25 cellular contexts compared by ENCODE assay signal in the genomic region with DNA sequence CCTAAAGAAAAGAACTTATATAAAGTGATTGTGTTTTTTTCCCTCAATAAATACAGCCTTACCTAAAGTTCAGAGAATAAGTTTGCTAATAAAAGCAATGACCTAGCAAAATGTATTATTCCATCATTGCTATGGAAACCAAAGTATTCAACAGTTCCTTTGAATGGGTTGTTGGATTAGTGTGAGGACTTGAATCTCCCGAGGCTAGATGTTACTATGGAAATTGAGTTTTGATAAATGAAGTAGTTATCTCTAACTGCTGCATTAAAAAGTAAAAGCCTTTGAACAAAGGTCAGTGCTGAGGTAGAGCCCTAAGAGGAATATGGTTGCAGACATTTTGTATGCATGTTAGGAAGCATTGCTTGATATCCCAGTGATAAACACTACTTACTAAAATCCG. TPM values are rescaled to one million over a fixed set of nuclear protein-coding genes. Genes with fewer than 3 reads are reported as not detected.
DNase-seq lines count a peak whose midpoint lies in the region; ATAC-seq, FAIRE-seq and TF ChIP-seq lines count a peak whose summit lies in the region.
"Had no signal": no experiment of that assay in that cellular context is flagged by ENCODE, and none has a peak within 500 bp of the region (broad histone marks: within the 10 kb centered on the region; RNA-seq: fewer than 3 reads in every experiment).

No MANE protein-coding gene starts in this region.

- H4K20me1 ChIP-seq in PC-3 (ENCODE audit: low read length), result peaks cover 66% of the 10 kb centered on the region

- H3K27ac Mint-ChIP-seq in Calu3 (ENCODE audit: unreplicated experiment) (peak overlapping the region; percentile 61), progenitor cell of endocrine pancreas (peak overlapping the region; percentile 95)
- H3K27ac Mint-ChIP-seq: activated CD4-positive, alpha-beta T cell treated with anti-CD3 and anti-CD28 coated beads, Interleukin-2, amount 10 ng/mL, durations not matched to agents 7 days and 5 days; activated naive CD8-positive, alpha-beta T cell; activated T-helper 17 cell treated with anti-CD3 and anti-CD28 coated beads, Interleukin-2, amount 50 U/mL, for 72 hours; CD8-positive, alpha-beta T cell; natural killer cell treated with Interleukin-12 subunit alpha and Interleukin-12 subunit beta and Interleukin-15 and Interleukin-18, amount 100 ng/mL, for 72 hours; stimulated activated memory B cell treated with anti-CD40 and anti-IgM and Interleukin-4, amounts not matched to agents 10 μg/mL and 1 μg/mL and 100 μg/mL, for 72 hours had no signal

- H3K27ac ChIP-seq in PC-3 (ENCODE audit: low read length), result peak overlapping the region; percentile 79
- H3K27ac ChIP-seq in esophagus squamous epithelium, result peak overlapping the region; percentile 26 to 97 (median 92)
- no peak overlapping the region for H3K27ac ChIP-seq in left ventricle myocardium inferior (replicated peaks)
- H3K27ac ChIP-seq: parathyroid adenoma had no signal

- no peaks in the 10 kb centered on the region for H3F3A ChIP-seq in PC-3 (ENCODE audit: low read length, unreplicated experiment)

- DNase-seq in Calu3 (no peak), PC-3 (no peak), esophagus squamous epithelium (lab: John Stamatoyannopoulos, UW) (no peak), progenitor cell of endocrine pancreas (ENCODE audit: low spot score, unreplicated experiment) (no peak), H54 (ENCODE audit: insufficient read length, low spot score) (no peak), left ventricle myocardium inferior (no peak), NCI-H510A (lab: John Stamatoyannopoulos, UW) (no peak)
- DNase-seq: activated CD4-positive, alpha-beta T cell treated with anti-CD3 and anti-CD28 coated beads, Interleukin-2, amount 10 ng/mL, durations not matched to agents 7 days and 5 days; CD8-positive, alpha-beta T cell; DND-41; H7; hippocampal formation; KG1; NCI-H187 treated with DMSO at 0.1 percent for 48 hours; NCI-H524 treated with DMSO at 0.1 percent for 48 hours; SHP77; stimulated activated CD4-positive, alpha-beta T cell treated with anti-CD3 and anti-CD28 coated beads, Interleukin-1b, Interleukin-23, amount 100 ng/mL, for 48 hours had no signal

- H3K27me3 Mint-ChIP-seq in Calu3 (ENCODE audit: unreplicated experiment) (no peaks in the 10 kb centered on the region), progenitor cell of endocrine pancreas (no peaks in the 10 kb centered on the region)
- H3K27me3 Mint-ChIP-seq: activated naive CD8-positive, alpha-beta T cell; activated T-helper 17 cell treated with anti-CD3 and anti-CD28 coated beads, Interleukin-2, amount 50 U/mL, for 72 hours; stimulated activated memory B cell treated with anti-CD40 and anti-IgM and Interleukin-4, amounts not matched to agents 10 μg/mL and 1 μg/mL and 100 μg/mL, for 72 hours had no signal

- H3K4me1 ChIP-seq in PC-3 (ENCODE audit: insufficient read depth, low read length), result peaks cover 67% of the 10 kb centered on the region
- H3K4me1 ChIP-seq in esophagus squamous epithelium, result peaks cover 0 to 63% (median 0%) of the 10 kb centered on the region in 3 donors
- peaks cover 8% of the 10 kb centered on the region for H3K4me1 ChIP-seq in left ventricle myocardium inferior
- H3K4me1 ChIP-seq: parathyroid adenoma had no signal

- peak overlapping the region; percentile 89 for H3K4me2 ChIP-seq in PC-3 (ENCODE audit: low read length)

- H3K9ac ChIP-seq in PC-3 (ENCODE audit: low read length), result no peak overlapping the region
- H3K9ac ChIP-seq: parathyroid adenoma had no signal

- H3K4me3 Mint-ChIP-seq in Calu3 (ENCODE audit: low read depth, unreplicated experiment) (peak overlapping the region; percentile 87), progenitor cell of endocrine pancreas (ENCODE audit: low read depth) (peak overlapping the region; percentile 94)
- H3K4me3 Mint-ChIP-seq: activated CD4-positive, alpha-beta T cell treated with anti-CD3 and anti-CD28 coated beads, Interleukin-2, amount 10 ng/mL, durations not matched to agents 7 days and 5 days; activated naive CD8-positive, alpha-beta T cell; activated T-helper 17 cell treated with anti-CD3 and anti-CD28 coated beads, Interleukin-2, amount 50 U/mL, for 72 hours; CD8-positive, alpha-beta T cell; natural killer cell treated with Interleukin-12 subunit alpha and Interleukin-12 subunit beta and Interleukin-15 and Interleukin-18, amount 100 ng/mL, for 72 hours; stimulated activated memory B cell treated with anti-CD40 and anti-IgM and Interleukin-4, amounts not matched to agents 10 μg/mL and 1 μg/mL and 100 μg/mL, for 72 hours had no signal

- peaks cover 99% of the 10 kb centered on the region for H3K79me2 ChIP-seq in PC-3 (ENCODE audit: low read length)
- H3K79me2 ChIP-seq: parathyroid adenoma had no signal

- POLR2A ChIA-PET in PC-3 (lab: Charles Lee; ENCODE audit: unreplicated experiment), result no interaction called here

- CTCF ChIA-PET in Calu3 (lab: Charles Lee), result no interaction called here
- CTCF ChIA-PET in PC-3 (lab: Charles Lee), result no interaction called here

- H3K9me3 Mint-ChIP-seq in Calu3 (ENCODE audit: low read depth, unreplicated experiment), result no peaks in the 10 kb centered on the region
- H3K9me3 Mint-ChIP-seq in progenitor cell of endocrine pancreas (ENCODE audit: low read depth), result no peaks in the 10 kb centered on the region
- H3K9me3 Mint-ChIP-seq: activated CD4-positive, alpha-beta T cell treated with anti-CD3 and anti-CD28 coated beads, Interleukin-2, amount 10 ng/mL, durations not matched to agents 7 days and 5 days; activated T-helper 17 cell treated with anti-CD3 and anti-CD28 coated beads, Interleukin-2, amount 50 U/mL, for 72 hours; CD8-positive, alpha-beta T cell; natural killer cell treated with Interleukin-12 subunit alpha and Interleukin-12 subunit beta and Interleukin-15 and Interleukin-18, amount 100 ng/mL, for 72 hours; stimulated activated memory B cell treated with anti-CD40 and anti-IgM and Interleukin-4, amounts not matched to agents 10 μg/mL and 1 μg/mL and 100 μg/mL, for 72 hours had no signal

- H3K36me3 ChIP-seq in PC-3 (ENCODE audit: low read depth, low read length) (peaks cover 79% of the 10 kb centered on the region), esophagus squamous epithelium (peaks cover 0 to 75% (median 5%) of the 10 kb centered on the region in 3 donors), left ventricle myocardium inferior (no peaks in the 10 kb centered on the region)

- H3K27me3 ChIP-seq in PC-3 (ENCODE audit: low read length) (no peaks in the 10 kb centered on the region), esophagus squamous epithelium (no peaks in the 10 kb centered on the region), left ventricle myocardium inferior (ENCODE audit: low read depth) (no peaks in the 10 kb centered on the region)
- H3K27me3 ChIP-seq: tibial nerve had no signal

- no peaks in the 10 kb centered on the region for H3K9me2 ChIP-seq in PC-3 (replicated peaks; ENCODE audit: low read length)

- no TSS peak for BruUV-seq in Calu3 (replicated peaks; lab: Mats Ljungman, UMichigan)
- BruUV-seq in PC-3 (replicated peaks; lab: Mats Ljungman, UMichigan), result no TSS peak

- H3K9me3 ChIP-seq in PC-3 (ENCODE audit: low read length), result no peaks in the 10 kb centered on the region
- no peaks in the 10 kb centered on the region for H3K9me3 ChIP-seq in esophagus squamous epithelium
- no peaks in the 10 kb centered on the region for H3K9me3 ChIP-seq in left ventricle myocardium inferior (replicated peaks)
- H3K9me3 ChIP-seq: tibial nerve had no signal

- ATAC-seq in PC-3, result no peak
- ATAC-seq: activated T-helper 17 cell treated with anti-CD3 and anti-CD28 coated beads, Interleukin-2, amount 50 U/mL, for 72 hours; CD8-positive, alpha-beta T cell; natural killer cell treated with Interleukin-12 subunit alpha and Interleukin-12 subunit beta and Interleukin-15 and Interleukin-18, amount 100 ng/mL, for 72 hours; stimulated activated memory B cell treated with anti-CD40 and anti-IgM and Interleukin-4, amounts not matched to agents 10 μg/mL and 1 μg/mL and 100 μg/mL, for 72 hours had no signal

- H3K4me3 ChIP-seq in PC-3 (ENCODE audit: low read length), result peak overlapping the region; percentile 97
- peak overlapping the region; percentile 52 to 91 (median 82) for H3K4me3 ChIP-seq in esophagus squamous epithelium
- no peak overlapping the region for H3K4me3 ChIP-seq in left ventricle myocardium inferior

- TF ChIP-seq POLR2A in esophagus squamous epithelium (IDR thresholded peaks at IDR 0.05) (peak in 1 of 4 donors; percentile 3), H54 (IDR thresholded peaks at IDR 0.05; ENCODE audit: low read depth, low read length) (no peak)

- intact Hi-C loops in Calu3 (cut with micrococcal nuclease; ENCODE audit: unreplicated experiment), result loop anchor here (5.0 to 10.0 kb wide), 2 partner anchors 228 to 640 kb away; no protein-coding TSS in a partner anchor
- intact Hi-C loops in PC-3 (cut with micrococcal nuclease), result no loop called here
- intact Hi-C loops in esophagus squamous epithelium (cut with DNase I), result no loop called here
- intact Hi-C loops in left ventricle myocardium inferior (cut with micrococcal nuclease), result no loop called here

- 30 to 31% methylated on average over 2 of the region's 2 CpGs for WGBS in esophagus squamous epithelium, 2 donors

- no peak for FAIRE-seq in H54 (lab: Jason Lieb, UNC)
- FAIRE-seq: astrocyte, islet of Langerhans had no signal

- H3K36me3 Mint-ChIP-seq in Calu3 (ENCODE audit: insufficient read depth, unreplicated experiment), result peaks cover 92% of the 10 kb centered on the region
- H3K36me3 Mint-ChIP-seq in progenitor cell of endocrine pancreas (ENCODE audit: insufficient read depth), result peaks cover 29% of the 10 kb centered on the region
- H3K36me3 Mint-ChIP-seq: CD8-positive, alpha-beta T cell; natural killer cell treated with Interleukin-12 subunit alpha and Interleukin-12 subunit beta and Interleukin-15 and Interleukin-18, amount 100 ng/mL, for 72 hours; stimulated activated memory B cell treated with anti-CD40 and anti-IgM and Interleukin-4, amounts not matched to agents 10 μg/mL and 1 μg/mL and 100 μg/mL, for 72 hours had no signal

- no peak for TF ChIP-seq CTCF in Calu3 (IDR thresholded peaks at IDR 0.05; ENCODE audit: unreplicated experiment)
- TF ChIP-seq CTCF in PC-3 (conservative IDR thresholded peaks at IDR 0.05; ENCODE audit: low read depth, low read length), result no peak
- TF ChIP-seq CTCF in esophagus squamous epithelium (IDR thresholded peaks at IDR 0.05), result no peak
- no peak for TF ChIP-seq CTCF in progenitor cell of endocrine pancreas (IDR thresholded peaks at IDR 0.05; ENCODE audit: unreplicated experiment)
- TF ChIP-seq CTCF in left ventricle myocardium inferior (IDR thresholded peaks at IDR 0.05; ENCODE audit: borderline replicate concordance), result no peak

- H3K4me1 Mint-ChIP-seq in Calu3 (ENCODE audit: low read depth, unreplicated experiment) (no peaks in the 10 kb centered on the region), progenitor cell of endocrine pancreas (ENCODE audit: low read depth) (peaks cover 64% of the 10 kb centered on the region)

- no peak overlapping the region for H2AFZ ChIP-seq in PC-3 (ENCODE audit: low read length)
- H2AFZ ChIP-seq: parathyroid adenoma had no signal

RNA-seq across cellular contexts. Expression of a gene that starts 6.2 kb away (rescaled TPM):
- total RNA-seq in Calu3 (2022) (121 and 136 TPM in 2 replicates), PC-3 (2014; rRNA removed) (51.4 and 53.7 TPM in 2 replicates), esophagus squamous epithelium (100 to 1,000 TPM; 181 to 271 (median 230) TPM), progenitor cell of endocrine pancreas (111 and 119 TPM in 2 replicates), left ventricle myocardium inferior (1.1 TPM)

Comparison
In these comparisons a context has a peak if more than half of its experiments do, and no peak if none do; other contexts are left out.
1. RNA of a gene that starts 6.2 kb away (total RNA-seq): 181 to 271 TPM in esophagus squamous epithelium, 121 to 136 TPM in Calu3, 111 to 119 TPM in progenitor cell of endocrine pancreas and 51.4 to 53.7 TPM in PC-3; 1.1 TPM in left ventricle myocardium inferior (single experiment); every median in the first group is over 10 times any median in the second.